Comparison of ENCODE assay signal across 8 cellular contexts in the genomic region with DNA sequence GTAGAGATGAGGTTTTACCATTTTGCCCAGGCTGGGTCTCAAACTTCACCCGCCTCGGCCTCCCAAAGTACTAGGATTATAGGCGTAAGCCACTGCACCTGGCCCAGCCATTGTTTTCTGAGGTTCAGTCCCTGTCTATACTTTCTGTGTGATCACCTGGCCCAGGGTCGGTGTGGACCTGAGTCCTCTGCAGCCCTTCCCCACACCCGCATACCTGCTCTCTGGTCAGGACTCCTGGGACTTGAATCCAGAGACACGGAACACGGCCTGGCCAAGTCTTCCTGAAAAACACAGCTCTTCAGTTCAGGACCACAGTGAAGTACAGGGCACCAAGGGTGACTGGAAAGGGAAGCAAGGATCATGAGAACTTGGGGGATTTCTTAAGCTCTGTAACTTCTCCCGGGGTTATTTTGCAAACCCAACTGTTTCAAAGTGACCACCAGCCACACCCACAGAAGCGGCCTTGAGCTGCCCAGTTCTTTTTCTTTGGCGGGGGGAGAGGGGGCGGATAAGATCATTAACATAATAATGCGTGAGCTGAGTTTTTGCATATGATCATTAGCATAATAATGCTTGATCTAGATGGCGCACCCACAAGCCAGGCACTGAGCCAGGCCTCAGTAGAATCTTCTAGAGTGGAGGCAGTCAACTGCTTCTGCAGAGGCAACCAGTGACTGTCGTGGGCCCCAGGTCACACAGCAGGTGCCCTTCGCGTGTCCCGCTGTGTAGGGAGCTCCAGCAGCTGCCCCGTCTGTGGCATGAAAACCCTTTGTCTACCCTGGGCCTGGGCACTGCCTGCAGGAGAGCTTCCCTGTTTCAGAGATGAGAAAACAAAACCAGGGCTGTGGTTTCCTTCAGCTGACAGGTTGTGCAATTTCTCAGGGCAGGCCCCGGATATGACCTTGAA. TPM values are rescaled to one million over a fixed set of nuclear protein-coding genes. Genes with fewer than 3 reads are reported as not detected.
A peak's percentile ranks its signal among the peaks of the same experiment; 100 is the strongest.
DNase-seq lines count a peak whose midpoint lies in the region; ATAC-seq and TF ChIP-seq lines count a peak whose summit lies in the region.

No MANE protein-coding gene starts in this region.

- no peak overlapping the region for H3K4me3 ChIP-seq in vagina

- peaks cover 55% of the 10 kb centered on the region for H3K36me3 Mint-ChIP-seq in Calu3 (ENCODE audit: insufficient read depth, unreplicated experiment)
- peaks cover 10% of the 10 kb centered on the region for H3K36me3 Mint-ChIP-seq in neural crest cell (ENCODE audit: low read depth)

- H3K9me3 ChIP-seq in vagina = no peaks in the 10 kb centered on the region

- no TSS peak for BruUV-seq in Calu3 (replicated peaks; lab: Mats Ljungman, UMichigan)

- H3K4me1 Mint-ChIP-seq in Calu3 (ENCODE audit: low read depth, unreplicated experiment) (peaks cover 39% of the 10 kb centered on the region), neural crest cell (peaks cover 54% of the 10 kb centered on the region)

- H3K27me3 Mint-ChIP-seq in Calu3 (ENCODE audit: unreplicated experiment) (no peaks in the 10 kb centered on the region), neural crest cell (ENCODE audit: low read depth) (peaks cover 37% of the 10 kb centered on the region)

- peak; percentile 20 for ATAC-seq in GM21360 (IDR thresholded peaks at IDR 0.05; ENCODE audit: unreplicated experiment)

- TF ChIP-seq CTCF in Calu3 (IDR thresholded peaks at IDR 0.05; ENCODE audit: unreplicated experiment) (no peak), neural crest cell (conservative IDR thresholded peaks at IDR 0.05) (no peak), vagina (IDR thresholded peaks at IDR 0.05) (no peak)

- no peak for TF ChIP-seq POLR2A in vagina (IDR thresholded peaks at IDR 0.05)

- H3K4me3 Mint-ChIP-seq in Calu3 (ENCODE audit: low read depth, unreplicated experiment) = peak overlapping the region; percentile 77
- H3K4me3 Mint-ChIP-seq in neural crest cell = peak overlapping the region; percentile 92

- H3K4me1 ChIP-seq in vagina = peaks cover 79% of the 10 kb centered on the region

- H3K27ac Mint-ChIP-seq in Calu3 (ENCODE audit: unreplicated experiment) (peak overlapping the region; percentile 36), neural crest cell (ENCODE audit: unreplicated experiment) (no peak overlapping the region)

- peak overlapping the region; percentile 64 for H3K27ac ChIP-seq in epithelial cell of prostate
- H3K27ac ChIP-seq in vagina = peak overlapping the region; percentile 67

- CTCF ChIA-PET in Calu3 (lab: Charles Lee) = interaction anchor here (0.7 kb wide), 2 partner anchors 33 to 129 kb away, joined by 3 to 4 read pairs; no protein-coding TSS in a partner anchor

- no peaks in the 10 kb centered on the region for H3K27me3 ChIP-seq in vagina

- DNase-seq in Calu3 (peak; percentile 30), Kasumi-1 (lab: John Stamatoyannopoulos, UW) (peak; percentile 91 to 93), epithelial cell of prostate (ENCODE audit: low read depth, low spot score) (no peak), neural crest cell (ENCODE audit: low read depth, low spot score) (no peak), vagina (ENCODE audit: extremely low spot score in 2 of 2) (no peak), iPS-NIHi11 (ENCODE audit: low spot score) (no peak)
- peak; percentile 18 to 26 for DNase-seq in activated CD4-positive, alpha-beta T cell treated with anti-CD3 and anti-CD28 coated beads, Interleukin-2, amount 50 U/mL, for 4 hours

- intact Hi-C loops in Calu3 (cut with micrococcal nuclease; ENCODE audit: unreplicated experiment) = loop anchor here (10.0 kb wide), 1 partner anchor 125 kb away; no protein-coding TSS in a partner anchor
- intact Hi-C loops in vagina (cut with DNase I) = loop anchor here (5.0 kb wide), 1 partner anchor 127 kb away; no protein-coding TSS in a partner anchor

- peaks cover 0 to 5% of the 10 kb centered on the region in 2 donors for H3K36me3 ChIP-seq in vagina

- no peaks in the 10 kb centered on the region for H3K9me3 Mint-ChIP-seq in Calu3 (ENCODE audit: low read depth, unreplicated experiment)
- H3K9me3 Mint-ChIP-seq in neural crest cell = no peaks in the 10 kb centered on the region

RNA-seq across cellular contexts. Expression of gene NADK, which starts 1.7 kb away (rescaled TPM):
- total RNA-seq in Calu3 (2022) (92.2 and 103 TPM in 2 replicates), neural crest cell (88.4 and 91.9 TPM in 2 replicates), vagina (90.1 TPM)

RNA-seq across cellular contexts. Expression of gene CDK11A, which starts 55.8 kb away (rescaled TPM):
- 36.2 and 41.7 TPM in 2 replicates for total RNA-seq in Calu3 (2022)
- 47.8 and 48.9 TPM in 2 replicates for total RNA-seq in neural crest cell
- 35.6 TPM for total RNA-seq in vagina

Comparison
In these comparisons a context has a peak if more than half of its experiments do, and no peak if none do; other contexts are left out.
1. DNase-seq: peak in Calu3 (single experiment), Kasumi-1 (2 of 2) and activated CD4-positive, alpha-beta T cell treated with anti-CD3 and anti-CD28 coated beads, Interleukin-2, amount 50 U/mL, for 4 hours (2 of 2); none in epithelial cell of prostate (single experiment), neural crest cell (single experiment), vagina (0 of 2) and iPS-NIHi11 (single experiment).